ENCODE assay signal across 25 cellular contexts in the genomic region with DNA sequence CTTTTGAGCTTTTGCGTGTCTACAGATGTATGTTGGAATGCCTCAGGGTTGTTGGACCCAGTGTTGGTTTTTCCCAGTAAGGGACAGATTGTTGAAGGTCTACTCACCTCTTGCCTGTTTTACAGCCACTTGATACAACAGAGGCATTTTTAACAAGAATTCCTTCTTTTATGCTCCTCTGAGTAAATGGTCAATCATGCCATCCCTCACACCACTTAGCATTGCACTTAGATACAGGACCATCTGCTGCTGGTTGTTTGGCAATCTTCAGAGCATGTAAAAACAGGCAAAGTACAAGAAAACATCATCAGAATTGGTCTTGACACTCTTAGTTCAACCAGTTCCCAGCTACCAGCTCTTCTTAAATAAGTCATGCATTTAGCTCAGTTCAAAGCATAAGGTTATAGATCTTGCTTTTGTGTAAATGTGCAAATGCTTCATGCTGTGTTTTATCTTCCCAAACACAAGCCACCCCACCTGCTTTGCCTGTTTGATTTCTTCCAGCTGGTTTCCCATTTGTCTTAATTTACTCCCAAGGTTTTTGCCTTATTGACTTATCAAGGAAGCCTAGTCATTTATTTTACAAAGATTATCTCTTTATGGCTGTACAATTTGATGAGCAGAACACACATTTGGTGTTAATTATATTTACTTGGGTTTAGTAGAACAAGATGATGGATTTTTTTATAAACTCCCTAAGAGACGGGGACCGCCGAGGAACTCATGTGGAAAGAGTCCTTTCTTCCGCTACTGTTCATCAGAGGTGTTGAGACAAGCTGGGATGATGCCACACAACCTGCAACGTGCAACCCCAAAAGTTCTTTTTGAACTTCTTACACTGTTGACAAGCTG.
DNase-seq lines count a peak whose midpoint lies in the region; ATAC-seq, FAIRE-seq and TF ChIP-seq lines count a peak whose summit lies in the region.
"Had no signal": no experiment of that assay in that cellular context is flagged by ENCODE, and none has a peak within 500 bp of the region (broad histone marks: within the 10 kb centered on the region; RNA-seq: fewer than 3 reads in every experiment).

No MANE protein-coding gene starts in this region.

- BruUV-seq in GM12878 (replicated peaks; lab: Mats Ljungman, UMichigan) = no TSS peak

- in situ Hi-C loops in G401 (cut with HindIII; ENCODE audit: low sequenced_read_pairs) (no loop called here), GM12878 (cut with MboI) (no loop called here)

- CTCF ChIA-PET in GM12878 (lab: Yijun Ruan, JAX) = interaction anchor here (1.5 to 1.7 kb wide), 2 partner anchors 10 to 56 kb away, joined by 4 to 7 read pairs; no protein-coding TSS in a partner anchor

- H3K27ac ChIP-seq in GM12878 (ENCODE audit: control insufficient read depth, insufficient read depth) = no peak overlapping the region
- H3K27ac ChIP-seq in pancreas = no peak overlapping the region
- H3K27ac ChIP-seq: colonic mucosa, parathyroid adenoma, right lobe of liver, stomach had no signal

- POLR2A ChIA-PET in GM12878 (lab: Charles Lee) = no interaction called here

- H3K36me3 ChIP-seq in GM12878 (ENCODE audit: control insufficient read depth in 2 of 2, insufficient read depth in 2 of 2, low read length in 1 of 2) = no peaks in the 10 kb centered on the region
- H3K36me3 ChIP-seq in pancreas = no peaks in the 10 kb centered on the region
- H3K36me3 ChIP-seq: colonic mucosa, right lobe of liver, stomach had no signal

- ATAC-seq in GM12878 (no peak), pancreas (peak in 3 of 4 donors; percentile 12 to 84 (median 74)), GM19463 (IDR thresholded peaks at IDR 0.05; ENCODE audit: unreplicated experiment) (no peak), HG03097 (IDR thresholded peaks at IDR 0.05; ENCODE audit: low FRiP score, unreplicated experiment) (no peak)
- ATAC-seq: effector memory CD8-positive, alpha-beta T cell; esophagus mucosa; right lobe of liver; T-helper 17 cell had no signal

- H3K4me1 ChIP-seq in GM12878 (ENCODE audit: control insufficient read depth, insufficient read depth, low read length) (no peaks in the 10 kb centered on the region), pancreas (no peaks in the 10 kb centered on the region)
- H3K4me1 ChIP-seq: colonic mucosa, parathyroid adenoma, stomach had no signal

- H3K4me2 ChIP-seq in GM12878 (ENCODE audit: control insufficient read depth, insufficient read depth) = no peak overlapping the region
- H3K4me2 ChIP-seq: SK-N-SH had no signal

- RAD21 ChIA-PET in GM12878 (lab: Charles Lee; ENCODE audit: unreplicated experiment) = interaction anchor here (1.0 to 1.6 kb wide), 3 partner anchors 32 to 127 kb away, joined by 3 to 5 read pairs (median 3); no protein-coding TSS in a partner anchor

- H3K9me3 ChIP-seq in GM12878 (replicated peaks; ENCODE audit: control insufficient read depth, insufficient read depth, low read length) (no peaks in the 10 kb centered on the region; the same call in 2 of the 3 replicates), pancreas (no peaks in the 10 kb centered on the region)
- H3K9me3 ChIP-seq: colonic mucosa, right lobe of liver, SK-N-SH, stomach had no signal

- no peak for TF ChIP-seq RAD21 in GM12878 (IDR thresholded peaks at IDR 0.05; ENCODE audit: insufficient read depth, low read depth, low read length)

- no peaks in the 10 kb centered on the region for H4K20me1 ChIP-seq in GM12878 (ENCODE audit: control insufficient read depth, insufficient read depth)

- FAIRE-seq in GM12878 (lab: Jason Lieb, UNC) (no peak), pancreas (lab: Jason Lieb, UNC) (no peak)

- no peaks in the 10 kb centered on the region for H3K79me2 ChIP-seq in GM12878 (ENCODE audit: control insufficient read depth, insufficient read depth, low read length)
- H3K79me2 ChIP-seq: parathyroid adenoma had no signal

- DNase-seq in G401 (ENCODE audit: low spot score) (peak; percentile 2), NCI-H146 treated with DMSO at 0.1 percent for 48 hours (lab: John Stamatoyannopoulos, UW; ENCODE audit: unreplicated experiment) (peak; percentile 96), GM12878 (ENCODE audit: low read depth, low spot score) (no peak), pancreas (no peak), SHP77 (lab: John Stamatoyannopoulos, UW) (no peak), GDM1 (lab: John Stamatoyannopoulos, UW) (no peak)
- DNase-seq: activated CD4-positive, alpha-beta T cell treated with anti-CD3 and anti-CD28 coated beads for 1 hour; activated gamma-delta T cell; activated T-cell treated with anti-CD3 and anti-CD28 coated beads, Interleukin-2, amount 50 U/mL, for 1 hour; CD4-positive, alpha-beta T cell; colonic mucosa; DMS 273 treated with DMSO at 0.1 percent for 48 hours; effector memory CD8-positive, alpha-beta T cell; H9; Kasumi-1; NCI-H1092 treated with DMSO at 0.1 percent for 48 hours; NCI-H526 treated with DMSO at 0.1 percent for 48 hours; right lobe of liver; SK-N-SH; stomach; T-helper 17 cell had no signal

- TF ChIP-seq EP300 in GM12878 (IDR thresholded peaks at IDR 0.05; ENCODE audit: borderline replicate concordance in 1 of 2, control insufficient read depth in 1 of 2, low read depth in 2 of 2, low read length in 2 of 2) = no peak

- H3K9ac ChIP-seq in GM12878 (ENCODE audit: control insufficient read depth, insufficient read depth, low read length) = no peak overlapping the region
- H3K9ac ChIP-seq: parathyroid adenoma, SK-N-SH had no signal

- H2AFZ ChIP-seq in GM12878 (ENCODE audit: control insufficient read depth, low read depth, low read length) = no peak overlapping the region
- H2AFZ ChIP-seq: parathyroid adenoma had no signal

- SMC1A ChIA-PET in GM12878 (lab: Charles Lee; ENCODE audit: uncharacterized antibody, unreplicated experiment) = interaction anchor here (0.7 to 2.4 kb wide), 9 partner anchors 10 to 94 kb away, joined by 3 to 6 read pairs (median 3); no protein-coding TSS in a partner anchor

- 76% methylated on average over 6 of the region's 6 CpGs for WGBS in GM12878 (ENCODE audit: insufficient coverage, insufficient replicate concordance, low lambda C conversion rate, missing lambda C conversion rate)
- WGBS in pancreas, 2 donors = 78 to 86% methylated on average over 6 of the region's 6 CpGs

- H3K27me3 ChIP-seq in GM12878 (replicated peaks in 1 of 2; ENCODE audit: control insufficient read depth in 2 of 2, insufficient read depth in 2 of 2, low read length in 1 of 2) = no peaks in the 10 kb centered on the region
- H3K27me3 ChIP-seq in pancreas = no peaks in the 10 kb centered on the region
- H3K27me3 ChIP-seq: colonic mucosa, right lobe of liver, stomach had no signal

- no peak overlapping the region for H3K4me3 ChIP-seq in GM12878
- no peak overlapping the region for H3K4me3 ChIP-seq in pancreas
- H3K4me3 ChIP-seq: colonic mucosa, right lobe of liver, stomach had no signal

- no peak for TF ChIP-seq POLR2A in GM12878 (IDR thresholded peaks at IDR 0.05; ENCODE audit: low read depth, low read length)

- intact Hi-C loops in GM12878 (cut with micrococcal nuclease; ENCODE audit: unreplicated experiment) = no loop called here
- intact Hi-C loops in pancreas (cut with DNase I) = no loop called here

- no peak for TF ChIP-seq CTCF in GM12878 (IDR thresholded peaks at IDR 0.05 in 2 of 3, conservative IDR thresholded peaks at IDR 0.05 in 1 of 3; ENCODE audit: control insufficient read depth in 2 of 3, extremely low read depth in 1 of 3, insufficient read depth in 1 of 3, low read depth in 3 of 3, low read length in 3 of 3)
- TF ChIP-seq CTCF in pancreas (IDR thresholded peaks at IDR 0.05) = no peak

TF ChIP-seq in GM12878, 131 proteins besides CTCF, POLR2A, EP300 and RAD21:
- peak; percentile 4 for TF ChIP-seq ZZZ3 (IDR thresholded peaks at IDR 0.05; ENCODE audit: control insufficient read depth, insufficient read length, low read depth)
- no peak for TF ChIP-seq TCF3 (IDR thresholded peaks at IDR 0.05; ENCODE audit: borderline replicate concordance, insufficient read depth, low read depth, low read length)

Comparison
In these comparisons a context has a peak if more than half of its experiments do, and no peak if none do; other contexts are left out.
1. DNase-seq: peak in G401 (single experiment) and NCI-H146 treated with DMSO at 0.1 percent for 48 hours (single experiment); none in GM12878 (single experiment), pancreas (0 of 6), SHP77 (0 of 2) and GDM1 (single experiment).
2. ATAC-seq: peak in pancreas (3 of 4); none in GM12878 (single experiment), GM19463 (single experiment) and HG03097 (single experiment).